Comparison of ENCODE assay signal across 8 cellular contexts in genomic region chr15:77684341-77685081, GRCh38. TPM values are rescaled to one million over a fixed set of nuclear protein-coding genes. Genes with fewer than 3 reads are reported as not detected.
"Had no signal": no experiment of that assay in that cellular context is flagged by ENCODE, and none has a peak within 500 bp of the region (broad histone marks: within the 10 kb centered on the region; RNA-seq: fewer than 3 reads in every experiment).

No MANE protein-coding gene starts in this region.

- ATAC-seq: K562 had no signal

- H3K27ac Mint-ChIP-seq: H9 had no signal

- DNase-seq: GM23248, GOT3, H9, HCEC 1CT, IMR-90 had no signal

- FAIRE-seq: H54, HTR-8/SVneo, K562 had no signal

- H2AFZ ChIP-seq: GM23248 had no signal

- H3K4me3 ChIP-seq: GM23248, K562 had no signal

- H3K9me3 Mint-ChIP-seq: H9 had no signal

- H3K27ac ChIP-seq: GM23248 had no signal

- H3K4me3 Mint-ChIP-seq: H9 had no signal

RNA-seq across cellular contexts. Expression of gene LINGO1, which starts 51.8 kb away (rescaled TPM):
- total RNA-seq: GM23248, IMR-90 had no signal
- polyA plus RNA-seq: GM23248 had no signal
